5 cellular contexts compared by ENCODE assay signal in genomic region chr2:210688071-210688470, GRCh38.
"Had no signal": no experiment of that assay in that cellular context is flagged by ENCODE, and none has a peak within 500 bp of the region (broad histone marks: within the 10 kb centered on the region; RNA-seq: fewer than 3 reads in every experiment).

No MANE protein-coding gene starts in this region.

- DNase-seq: H9, HCEC 1CT, IMR-90 had no signal

- H3K4me2 ChIP-seq: GM23338 had no signal

- H2AFZ ChIP-seq: GM23338 had no signal

- H3K4me3 ChIP-seq: GM23338, K562 had no signal

- ATAC-seq: GM23338, K562 had no signal
